17 cellular contexts compared by ENCODE assay signal in the genomic region with DNA sequence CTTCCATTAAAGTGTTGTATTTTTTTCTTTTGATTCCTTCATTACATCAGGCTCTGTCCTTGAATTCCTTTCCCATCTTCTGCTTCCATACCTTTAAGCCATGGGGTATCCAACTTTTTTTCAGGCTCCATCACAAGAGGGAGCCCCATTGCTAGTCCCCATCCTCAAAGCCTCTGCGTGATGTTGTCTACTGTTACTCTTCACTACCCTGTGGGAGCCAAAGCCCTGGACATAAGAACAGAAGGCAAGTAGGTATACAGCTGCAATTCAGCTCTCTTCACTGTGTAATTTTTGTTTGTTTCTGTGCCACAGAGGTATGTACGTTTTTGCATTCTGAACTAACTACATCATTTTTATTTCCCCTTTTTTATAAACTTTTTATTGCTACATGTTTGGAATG.
"Had no signal": no experiment of that assay in that cellular context is flagged by ENCODE, and none has a peak within 500 bp of the region (broad histone marks: within the 10 kb centered on the region; RNA-seq: fewer than 3 reads in every experiment).

No MANE protein-coding gene starts in this region.

- H3K27ac ChIP-seq: body of pancreas, foreskin keratinocyte, lower lobe of right lung, parathyroid adenoma, thoracic aorta had no signal

- FAIRE-seq: islet of Langerhans had no signal

- H3K27ac Mint-ChIP-seq: activated CD4-positive, alpha-beta memory T cell treated with anti-CD3 and anti-CD28 coated beads, Interleukin-2, amount 10 ng/mL, durations not matched to agents 7 days and 5 days; activated CD4-positive, alpha-beta T cell treated with anti-CD3 and anti-CD28 coated beads for 36 hours; activated naive CD8-positive, alpha-beta T cell; activated T-cell treated with anti-CD3 and anti-CD28 coated beads, Interleukin-2, amount 50 U/mL, for 24 hours; stimulated activated effector memory CD8-positive, alpha-beta T cell treated with anti-CD3 and anti-CD28 coated beads, Interleukin-12 subunit alpha, Interleukin-12 subunit beta, amount 100 ng/mL, for 72 hours had no signal

- H3K4me1 Mint-ChIP-seq: activated CD4-positive, alpha-beta memory T cell treated with anti-CD3 and anti-CD28 coated beads, Interleukin-2, amount 10 ng/mL, durations not matched to agents 7 days and 5 days; activated CD4-positive, alpha-beta T cell treated with anti-CD3 and anti-CD28 coated beads for 36 hours; stimulated activated effector memory CD8-positive, alpha-beta T cell treated with anti-CD3 and anti-CD28 coated beads, Interleukin-12 subunit alpha, Interleukin-12 subunit beta, amount 100 ng/mL, for 72 hours had no signal

- H3K4me3 Mint-ChIP-seq: activated CD4-positive, alpha-beta memory T cell treated with anti-CD3 and anti-CD28 coated beads, Interleukin-2, amount 10 ng/mL, durations not matched to agents 7 days and 5 days; activated CD4-positive, alpha-beta T cell treated with anti-CD3 and anti-CD28 coated beads for 36 hours; activated naive CD8-positive, alpha-beta T cell; activated T-cell treated with anti-CD3 and anti-CD28 coated beads, Interleukin-2, amount 50 U/mL, for 24 hours; stimulated activated effector memory CD8-positive, alpha-beta T cell treated with anti-CD3 and anti-CD28 coated beads, Interleukin-12 subunit alpha, Interleukin-12 subunit beta, amount 100 ng/mL, for 72 hours had no signal

- H3K9me3 Mint-ChIP-seq: activated CD4-positive, alpha-beta memory T cell treated with anti-CD3 and anti-CD28 coated beads, Interleukin-2, amount 10 ng/mL, durations not matched to agents 7 days and 5 days; activated T-cell treated with anti-CD3 and anti-CD28 coated beads, Interleukin-2, amount 50 U/mL, for 24 hours; stimulated activated effector memory CD8-positive, alpha-beta T cell treated with anti-CD3 and anti-CD28 coated beads, Interleukin-12 subunit alpha, Interleukin-12 subunit beta, amount 100 ng/mL, for 72 hours had no signal

- H3K36me3 Mint-ChIP-seq: activated naive CD8-positive, alpha-beta T cell; stimulated activated effector memory CD8-positive, alpha-beta T cell treated with anti-CD3 and anti-CD28 coated beads, Interleukin-12 subunit alpha, Interleukin-12 subunit beta, amount 100 ng/mL, for 72 hours had no signal

- H3K4me1 ChIP-seq: body of pancreas, lower lobe of right lung, parathyroid adenoma had no signal

- H3K9ac ChIP-seq: parathyroid adenoma had no signal

- DNase-seq: activated CD4-positive, alpha-beta memory T cell treated with anti-CD3 and anti-CD28 coated beads, Interleukin-2, amount 10 ng/mL, durations not matched to agents 7 days and 5 days; activated CD4-positive, alpha-beta T cell treated with anti-CD3 and anti-CD28 coated beads for 36 hours; activated T-cell treated with anti-CD3 and anti-CD28 coated beads, Interleukin-2, amount 50 U/mL, for 24 hours; amniotic stem cell; body of pancreas; central memory CD4-positive, alpha-beta T cell; cortex of kidney; effector CD4-positive, alpha-beta T cell; foreskin keratinocyte; left colon; lower lobe of right lung; midbrain had no signal

- ATAC-seq: activated CD4-positive, alpha-beta T cell treated with anti-CD3 and anti-CD28 coated beads for 36 hours; body of pancreas; foreskin keratinocyte; left colon; lower lobe of right lung; stimulated activated effector memory CD8-positive, alpha-beta T cell treated with anti-CD3 and anti-CD28 coated beads, Interleukin-12 subunit alpha, Interleukin-12 subunit beta, amount 100 ng/mL, for 72 hours had no signal

- H3K27me3 ChIP-seq: body of pancreas, foreskin keratinocyte had no signal

- H3K4me3 ChIP-seq: body of pancreas, lower lobe of right lung, thoracic aorta had no signal

- H3K36me3 ChIP-seq: lower lobe of right lung, thoracic aorta had no signal

- H3K9me3 ChIP-seq: body of pancreas, lower lobe of right lung, thoracic aorta had no signal
